ENCODE assay signal across 8 cellular contexts in genomic region chr6:291697-292505, GRCh38. TPM values are rescaled to one million over a fixed set of nuclear protein-coding genes. Genes with fewer than 3 reads are reported as not detected.
DNase-seq lines count a peak whose midpoint lies in the region; ATAC-seq and TF ChIP-seq lines count a peak whose summit lies in the region.

TSS of gene DUSP22 (plus strand) at chr6:292487. CDS start at chr6:292540, 53 bp downstream.

- peaks cover 45% of the 10 kb centered on the region for H3K4me1 Mint-ChIP-seq in activated CD4-positive, alpha-beta T cell treated with anti-CD3 and anti-CD28 coated beads, Interleukin-2, amount 10 ng/mL, durations not matched to agents 24 days and 14 days

- no peak for DNase-seq in AG04449 (ENCODE audit: low read depth, low spot score)
- DNase-seq in activated CD4-positive, alpha-beta T cell treated with anti-CD3 and anti-CD28 coated beads, Interleukin-2, amount 10 ng/mL, durations not matched to agents 24 days and 14 days: peak; percentile 94
- DNase-seq in medulla oblongata (ENCODE audit: extremely low spot score): peak; percentile 89
- peak; percentile 58 for DNase-seq in stimulated activated CD8-positive, alpha-beta memory T cell treated with anti-CD3 and anti-CD28 coated beads, Interleukin-12 subunit alpha, Interleukin-12 subunit beta, amount 100 ng/mL, for 24 hours (ENCODE audit: extremely low read depth)
- no peak for DNase-seq in amygdala (lab: John Stamatoyannopoulos, UW)

- ATAC-seq in GM19351 (IDR thresholded peaks at IDR 0.05; ENCODE audit: unreplicated experiment) (peak; percentile 47), HG03520 (IDR thresholded peaks at IDR 0.05; ENCODE audit: unreplicated experiment) (peak; percentile 41)

- intact Hi-C loops in activated CD4-positive, alpha-beta T cell treated with anti-CD3 and anti-CD28 coated beads, Interleukin-2, amount 10 ng/mL, durations not matched to agents 24 days and 14 days (cut with micrococcal nuclease): loop anchor here (1.0 to 5.0 kb wide), 9 partner anchors 21 to 200 kb away; no protein-coding TSS in a partner anchor

- no peaks in the 10 kb centered on the region for H3K9me3 Mint-ChIP-seq in activated CD4-positive, alpha-beta T cell treated with anti-CD3 and anti-CD28 coated beads, Interleukin-2, amount 10 ng/mL, durations not matched to agents 24 days and 14 days

- CTCF ChIA-PET in AG04449 (lab: Yijun Ruan, JAX): no interaction called here

- no peaks in the 10 kb centered on the region for H3K36me3 ChIP-seq in duodenal mucosa (ENCODE audit: control insufficient read depth in 1 of 2, insufficient read depth in 2 of 2, low read length in 2 of 2)

- H3K4me3 ChIP-seq in AG04449 (ENCODE audit: low read depth, low read length) (peak within 1 kb of the TSS; percentile 76), duodenal mucosa (ENCODE audit: low read depth in 1 of 2, low read length in 2 of 2) (peak within 1 kb of the TSS; percentile 75 to 91)

- H3K9ac ChIP-seq in duodenal mucosa (ENCODE audit: low read depth in 1 of 2, low read length in 2 of 2): peak within 1 kb of the TSS; percentile 87 to 93

- H3K27ac ChIP-seq in duodenal mucosa (ENCODE audit: low read depth, low read length): peak within 1 kb of the TSS; percentile 98

- POLR2A ChIA-PET in AG04449 (lab: Yijun Ruan, JAX): interaction anchor here (1.6 kb wide), 1 partner anchor 14 kb away, joined by 3 read pairs; no protein-coding TSS in a partner anchor

- H3K27me3 ChIP-seq in duodenal mucosa (ENCODE audit: control insufficient read depth in 1 of 2, insufficient read depth in 2 of 2, low read length in 2 of 2): no peaks in the 10 kb centered on the region

- H3K4me3 Mint-ChIP-seq in activated CD4-positive, alpha-beta T cell treated with anti-CD3 and anti-CD28 coated beads, Interleukin-2, amount 10 ng/mL, durations not matched to agents 24 days and 14 days: peak within 1 kb of the TSS; percentile 86

- H3K27me3 Mint-ChIP-seq in activated CD4-positive, alpha-beta T cell treated with anti-CD3 and anti-CD28 coated beads, Interleukin-2, amount 10 ng/mL, durations not matched to agents 24 days and 14 days: no peaks in the 10 kb centered on the region

- peak within 1 kb of the TSS; percentile 95 for H3K27ac Mint-ChIP-seq in activated CD4-positive, alpha-beta T cell treated with anti-CD3 and anti-CD28 coated beads, Interleukin-2, amount 10 ng/mL, durations not matched to agents 24 days and 14 days

- no peaks in the 10 kb centered on the region for H3K9me3 ChIP-seq in duodenal mucosa (ENCODE audit: control insufficient read depth in 1 of 2, low read length in 2 of 2)

- no peak for TF ChIP-seq CTCF in AG04449 (IDR thresholded peaks at IDR 0.05; ENCODE audit: insufficient read depth, low read length, missing control alignments)

- H3K4me1 ChIP-seq in duodenal mucosa (ENCODE audit: control insufficient read depth in 1 of 2, insufficient read depth in 2 of 2, low read length in 2 of 2): peaks cover 29 to 32% of the 10 kb centered on the region in 2 donors

- H3K36me3 Mint-ChIP-seq in activated CD4-positive, alpha-beta T cell treated with anti-CD3 and anti-CD28 coated beads, Interleukin-2, amount 10 ng/mL, durations not matched to agents 24 days and 14 days (ENCODE audit: low read depth): no peaks in the 10 kb centered on the region

RNA-seq across cellular contexts. Expression of gene DUSP22, which starts in this region (rescaled TPM):
- total RNA-seq in activated CD4-positive, alpha-beta T cell treated with anti-CD3 and anti-CD28 coated beads, Interleukin-2, amount 10 ng/mL, durations not matched to agents 24 days and 14 days: 22.5 and 24.0 TPM in 2 replicates

Comparison
In these comparisons a context has a peak if more than half of its experiments do, and no peak if none do; other contexts are left out.
1. DNase-seq: peak in activated CD4-positive, alpha-beta T cell treated with anti-CD3 and anti-CD28 coated beads, Interleukin-2, amount 10 ng/mL, durations not matched to agents 24 days and 14 days (single experiment), medulla oblongata (single experiment) and stimulated activated CD8-positive, alpha-beta memory T cell treated with anti-CD3 and anti-CD28 coated beads, Interleukin-12 subunit alpha, Interleukin-12 subunit beta, amount 100 ng/mL, for 24 hours (single experiment); none in AG04449 (single experiment) and amygdala (0 of 56).